ENCODE assay signal across 1 cellular context in the genomic region with DNA sequence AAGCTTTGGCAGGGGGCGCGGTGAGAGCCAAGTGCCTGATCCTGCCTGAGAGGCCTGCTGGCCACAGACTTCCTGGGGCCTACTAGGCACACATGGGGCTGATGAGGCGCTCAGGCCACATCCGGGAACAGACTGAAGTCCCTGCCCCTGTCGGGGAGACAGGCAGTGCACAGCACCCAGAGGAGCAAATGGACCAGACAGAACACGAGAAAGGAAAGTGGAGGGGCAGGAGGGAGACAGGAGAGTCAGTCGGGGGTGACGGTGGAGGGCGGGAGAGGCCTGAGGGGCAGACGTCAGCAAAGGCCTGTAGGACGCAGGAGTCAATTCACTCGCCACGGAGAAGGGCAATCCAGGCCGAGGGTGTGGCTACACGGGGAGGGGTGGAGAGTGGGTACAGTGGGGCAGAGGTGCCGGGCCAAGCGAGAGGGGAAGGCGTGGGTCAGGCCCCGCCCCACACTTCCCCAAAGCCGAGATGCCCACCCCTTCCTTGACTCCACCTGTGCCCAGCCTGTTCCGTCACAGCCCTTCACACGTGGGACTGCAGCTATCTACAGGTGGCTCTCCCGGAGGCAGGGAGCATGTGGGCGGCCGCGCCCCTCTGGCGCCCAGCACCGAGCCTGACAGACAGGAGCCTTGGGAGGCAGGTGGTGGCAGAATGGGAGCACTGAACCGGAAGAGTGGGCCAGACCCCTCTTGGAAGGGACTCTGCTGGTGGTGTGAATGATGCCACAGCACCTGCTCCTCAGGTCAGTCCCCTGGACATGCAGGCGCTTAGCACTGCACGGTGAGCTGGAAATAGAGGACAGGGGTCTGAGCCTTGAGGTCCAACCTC.
TF ChIP-seq lines count a peak whose summit lies in the region.

No MANE protein-coding gene starts in this region.

TF ChIP-seq in GM12878, 131 proteins besides CTCF, POLR2A, EP300 and RAD21:
- TF ChIP-seq POLR2AphosphoS5 (IDR thresholded peaks at IDR 0.05; ENCODE audit: low read length) (peak; percentile 41; the same call in 1 of the 2 replicates), NRF1 (conservative IDR thresholded peaks at IDR 0.05; ENCODE audit: low read depth, low read length) (no peak)
- TF ChIP-seq, protein P1, sequence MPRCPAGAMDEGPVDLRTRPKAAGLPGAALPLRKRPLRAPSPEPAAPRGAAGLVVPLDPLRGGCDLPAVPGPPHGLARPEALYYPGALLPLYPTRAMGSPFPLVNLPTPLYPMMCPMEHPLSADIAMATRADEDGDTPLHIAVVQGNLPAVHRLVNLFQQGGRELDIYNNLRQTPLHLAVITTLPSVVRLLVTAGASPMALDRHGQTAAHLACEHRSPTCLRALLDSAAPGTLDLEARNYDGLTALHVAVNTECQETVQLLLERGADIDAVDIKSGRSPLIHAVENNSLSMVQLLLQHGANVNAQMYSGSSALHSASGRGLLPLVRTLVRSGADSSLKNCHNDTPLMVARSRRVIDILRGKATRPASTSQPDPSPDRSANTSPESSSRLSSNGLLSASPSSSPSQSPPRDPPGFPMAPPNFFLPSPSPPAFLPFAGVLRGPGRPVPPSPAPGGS (IDR thresholded peaks at IDR 0.05; ENCODE audit: borderline replicate concordance, insufficient read depth, low read depth, low read length, poor library complexity, severe bottlenecking): peak; percentile 47
